In genomic region chr1:51463561-51463960, GRCh38 we compare ENCODE assay signal across 19 cellular contexts. TPM values are rescaled to one million over a fixed set of nuclear protein-coding genes. Genes with fewer than 3 reads are reported as not detected.
DNase-seq lines count a peak whose midpoint lies in the region; ATAC-seq and TF ChIP-seq lines count a peak whose summit lies in the region.
"Had no signal": no experiment of that assay in that cellular context is flagged by ENCODE, and none has a peak within 500 bp of the region (broad histone marks: within the 10 kb centered on the region; RNA-seq: fewer than 3 reads in every experiment).

No MANE protein-coding gene starts in this region.

- intact Hi-C loops in PC-9 (cut with micrococcal nuclease; ENCODE audit: unreplicated experiment) (no loop called here), right lobe of liver (cut with DNase I) (no loop called here)

- no TSS peak for BruUV-seq in PC-9 (replicated peaks; lab: Mats Ljungman, UMichigan)

- H3K4me3 ChIP-seq in PC-9 (no peak overlapping the region), hepatocyte (no peak overlapping the region), right lobe of liver (no peak overlapping the region)
- H3K4me3 ChIP-seq: MG63 had no signal

- H3K79me2 ChIP-seq in PC-9 (ENCODE audit: low read depth) (no peaks in the 10 kb centered on the region), hepatocyte (peaks cover 3% of the 10 kb centered on the region)

- H4K20me1 ChIP-seq in PC-9 (ENCODE audit: insufficient read depth) (no peaks in the 10 kb centered on the region), hepatocyte (ENCODE audit: insufficient read depth, poor library complexity, severe bottlenecking) (no peaks in the 10 kb centered on the region)

- H3K27ac ChIP-seq in PC-9 (peak overlapping the region; percentile 47), hepatocyte (peak overlapping the region; percentile 24), right lobe of liver (peak overlapping the region in 1 of 3 donors; percentile 39)
- H3K27ac ChIP-seq: C4-2B, RWPE1 had no signal

- H3F3A ChIP-seq in PC-9 (ENCODE audit: insufficient read depth, low read depth) = peaks cover 19% of the 10 kb centered on the region

- TF ChIP-seq CTCF in PC-9 (conservative IDR thresholded peaks at IDR 0.05) (no peak), hepatocyte (IDR thresholded peaks at IDR 0.05; ENCODE audit: poor library complexity) (no peak), right lobe of liver (IDR thresholded peaks at IDR 0.05) (no peak)

- DNase-seq in PC-9 = no peak
- no peak for DNase-seq in hepatocyte (ENCODE audit: low spot score)
- no peak for DNase-seq in right lobe of liver
- DNase-seq in NK-92 (lab: John Stamatoyannopoulos, UW; ENCODE audit: unreplicated experiment) = no peak
- no peak for DNase-seq in NCI-H526 treated with DMSO at 0.1 percent for 48 hours (lab: John Stamatoyannopoulos, UW)
- DNase-seq: ACHN, DMS79, H9, Kasumi-1, MG63, NCI-H1048, NCI-H146, NCI-H2029 treated with DMSO at 0.1 percent for 48 hours, NCI-H2171, NCI-H69 had no signal

- H3K4me1 ChIP-seq in PC-9 (replicated peaks; ENCODE audit: insufficient read depth) (no peaks in the 10 kb centered on the region), hepatocyte (ENCODE audit: insufficient read depth) (peaks cover 6% of the 10 kb centered on the region), right lobe of liver (peaks cover 0 to 11% (median 3%) of the 10 kb centered on the region in 4 donors)

- no peaks in the 10 kb centered on the region for H3K9me2 ChIP-seq in PC-9 (ENCODE audit: insufficient read depth)
- no peaks in the 10 kb centered on the region for H3K9me2 ChIP-seq in hepatocyte (replicated peaks; ENCODE audit: insufficient read depth)

- H3K4me2 ChIP-seq in PC-9 (no peak overlapping the region), hepatocyte (no peak overlapping the region)

- ATAC-seq in right lobe of liver (peak; percentile 80 to 89 (median 86)), GM18517 (IDR thresholded peaks at IDR 0.05; ENCODE audit: unreplicated experiment) (no peak), GM19467 (IDR thresholded peaks at IDR 0.05; ENCODE audit: unreplicated experiment) (no peak)

- POLR2A ChIA-PET in PC-9 (lab: Charles Lee; ENCODE audit: unreplicated experiment) = no interaction called here

- 93% methylated on average over 1 of the region's 1 CpG for WGBS in hepatocyte (ENCODE audit: low lambda C conversion rate, missing lambda C conversion rate)
- WGBS in right lobe of liver (ENCODE audit: insufficient coverage, low coverage, low lambda C conversion rate, missing lambda C conversion rate) = 42% methylated on average over 1 of the region's 1 CpG

- no peaks in the 10 kb centered on the region for H3K27me3 ChIP-seq in PC-9 (ENCODE audit: insufficient read depth, low read depth)
- H3K27me3 ChIP-seq in hepatocyte = no peaks in the 10 kb centered on the region
- H3K27me3 ChIP-seq in right lobe of liver = no peaks in the 10 kb centered on the region
- H3K27me3 ChIP-seq: MG63 had no signal

- H3K9me3 ChIP-seq in PC-9 (ENCODE audit: insufficient read depth, low read depth) = no peaks in the 10 kb centered on the region
- no peaks in the 10 kb centered on the region for H3K9me3 ChIP-seq in hepatocyte (ENCODE audit: low read depth)
- H3K9me3 ChIP-seq in right lobe of liver = no peaks in the 10 kb centered on the region
- H3K9me3 ChIP-seq: MG63 had no signal

- H3K36me3 ChIP-seq in PC-9 (ENCODE audit: low read depth) (peaks cover 16% of the 10 kb centered on the region), hepatocyte (replicated peaks; ENCODE audit: insufficient read depth, low read depth) (no peaks in the 10 kb centered on the region), right lobe of liver (peaks cover 0 to 13% (median 0%) of the 10 kb centered on the region in 4 donors)
- H3K36me3 ChIP-seq: MG63 had no signal

- H2AFZ ChIP-seq in PC-9 (no peak overlapping the region), hepatocyte (no peak overlapping the region)

- CTCF ChIA-PET in PC-9 (lab: Charles Lee) = no interaction called here

- no peak for TF ChIP-seq POLR2A in right lobe of liver (IDR thresholded peaks at IDR 0.05)

RNA-seq across cellular contexts. Expression of gene EPS15, which starts 55.5 kb away (rescaled TPM):
- total RNA-seq in PC-9 (2021) (60.1 and 61.0 TPM in 2 replicates), hepatocyte (38.6 and 46.0 TPM in 2 replicates), right lobe of liver (10 to 100 TPM; 23.2 to 30.9 (median 28.6) TPM)
- polyA plus RNA-seq in hepatocyte = 14.9 and 15.6 TPM in 2 replicates

Comparison
In these comparisons a context has a peak if more than half of its experiments do, and no peak if none do; other contexts are left out.
1. ATAC-seq: peak in right lobe of liver (4 of 4); none in GM18517 (single experiment) and GM19467 (single experiment).